8 cellular contexts compared by ENCODE assay signal in genomic region chr19:7596191-7596937, GRCh38. TPM values are rescaled to one million over a fixed set of nuclear protein-coding genes. Genes with fewer than 3 reads are reported as not detected.
A peak's percentile ranks its signal among the peaks of the same experiment; 100 is the strongest.
DNase-seq lines count a peak whose midpoint lies in the region; ATAC-seq, FAIRE-seq and TF ChIP-seq lines count a peak whose summit lies in the region.

No MANE protein-coding gene starts in this region.

- peaks cover 5% of the 10 kb centered on the region for H3K79me1 ChIP-seq in H1 (ENCODE audit: low read depth, low read length)

- no peak overlapping the region for H2BK20ac ChIP-seq in H1 (ENCODE audit: low read length)

- no peak for TF ChIP-seq RAD21 in H1 (IDR thresholded peaks at IDR 0.05 in 1 of 2, conservative IDR thresholded peaks at IDR 0.05 in 1 of 2; ENCODE audit: low read depth in 2 of 2, low read length in 2 of 2)

- peak overlapping the region; percentile 86 for H3K4me2 ChIP-seq in H1 (ENCODE audit: insufficient read depth in 1 of 2, low read depth in 2 of 2, low read length in 2 of 2)

- H3K4me3 ChIP-seq in GM08714 (ENCODE audit: low read length) (peak overlapping the region; percentile 70), H1 (ENCODE audit: extremely low read depth in 1 of 4, insufficient read depth in 2 of 4, low read depth in 3 of 4, low read length in 4 of 4) (peak overlapping the region; percentile 47 to 96 (median 65))

- H4K91ac ChIP-seq in H1 (replicated peaks; ENCODE audit: insufficient read length, low read length) = no peak overlapping the region

- H2BK120ac ChIP-seq in H1 (replicated peaks; ENCODE audit: low read depth, low read length) = no peak overlapping the region

- no peak overlapping the region for H2BK5ac ChIP-seq in H1 (ENCODE audit: low read depth, low read length)

- no peak overlapping the region for H2BK15ac ChIP-seq in H1 (ENCODE audit: low read length)

- H2AFZ ChIP-seq in H1 (ENCODE audit: low read length) = no peak overlapping the region

- no peak overlapping the region for H3K4ac ChIP-seq in H1 (replicated peaks; ENCODE audit: insufficient read length, low read depth, low read length)

- H3K4me1 Mint-ChIP-seq in IgD-negative memory B cell (peaks cover 0 to 7% (median 0%) of the 10 kb centered on the region in 3 donors), osteocyte (ENCODE audit: unreplicated experiment) (peaks cover 3% of the 10 kb centered on the region)

- WGBS in H1 (ENCODE audit: extremely low coverage in 1 of 2, insufficient coverage in 1 of 2, insufficient read length in 1 of 2, insufficient replicate concordance in 2 of 2, low coverage in 1 of 2, low lambda C conversion rate in 2 of 2, missing lambda C conversion rate in 1 of 2), 2 experiments = 6% methylated on average over 27 of the region's 72 CpGs; no CpG with 5 or more reads in 1 of the 2 experiments

- FAIRE-seq in H1 (lab: Jason Lieb, UNC) = no peak
- no peak for FAIRE-seq in urothelium cell line (lab: Jason Lieb, UNC)

- no peak overlapping the region for H4K8ac ChIP-seq in H1 (ENCODE audit: extremely low read depth, insufficient read depth, low read length)

- no peak overlapping the region for H4K5ac ChIP-seq in H1 (ENCODE audit: insufficient read length, low read depth, low read length)

- H3K23me2 ChIP-seq in H1 (ENCODE audit: low read depth, low read length) = peaks cover 11% of the 10 kb centered on the region; the same call in 1 of the 2 replicates

- peak overlapping the region; percentile 78 for H3K18ac ChIP-seq in H1 (ENCODE audit: extremely low read depth, low read length)

- CTCF ChIA-PET in H1 (lab: Charles Lee; ENCODE audit: partially characterized antibody) = interaction anchor here (1.3 to 5.0 kb wide), 7 partner anchors 23 to 55 kb away, joined by 3 to 27 read pairs (median 5); no protein-coding TSS in a partner anchor

- H3K36me3 ChIP-seq in H1 (ENCODE audit: control insufficient read depth in 2 of 4, insufficient read depth in 4 of 4, low read length in 3 of 4) = no peaks in the 10 kb centered on the region

- H3K27ac Mint-ChIP-seq in IgD-negative memory B cell (no peak overlapping the region), osteocyte (ENCODE audit: unreplicated experiment) (no peak overlapping the region)

- no peak overlapping the region for H3K27ac ChIP-seq in H1 (ENCODE audit: low read depth, low read length)

- no peak for TF ChIP-seq EP300 in H1 (IDR thresholded peaks at IDR 0.05; ENCODE audit: borderline replicate concordance in 1 of 2, low read depth in 2 of 2, low read length in 2 of 2)

- H3K4me3 Mint-ChIP-seq in IgD-negative memory B cell = peak overlapping the region; percentile 62 to 81 (median 70)
- H3K4me3 Mint-ChIP-seq in osteocyte (ENCODE audit: unreplicated experiment) = peak overlapping the region; percentile 47

- POLR2A ChIA-PET in H1 (lab: Charles Lee; ENCODE audit: partially characterized antibody) = interaction anchor here (0.6 to 2.5 kb wide), 10 partner anchors 9 to 74 kb away, joined by 3 to 10 read pairs (median 4); partner anchors contain the start of genes MCOLN1 and STXBP2

- TF ChIP-seq CTCF in H1 (IDR thresholded peaks at IDR 0.05; ENCODE audit: control extremely low read depth in 1 of 3, insufficient read depth in 1 of 3, low read depth in 1 of 3, low read length in 3 of 3) (no peak), osteocyte (IDR thresholded peaks at IDR 0.05) (no peak)

- peak overlapping the region; percentile 20 to 54 (median 35); a peak in 2 of 7 replicates for H3K9ac ChIP-seq in H1 (replicated peaks in 1 of 4; ENCODE audit: extremely low read depth in 1 of 4, low read depth in 3 of 4, low read length in 3 of 4)

- H3K23ac ChIP-seq in H1 (ENCODE audit: insufficient read length) = no peak overlapping the region

- H3K14ac ChIP-seq in H1 (ENCODE audit: insufficient read length) = no peak overlapping the region

- peaks cover 6 to 13% of the 10 kb centered on the region in 2 experiments for H4K20me1 ChIP-seq in H1 (replicated peaks in 1 of 2; ENCODE audit: control insufficient read depth in 1 of 2, insufficient read depth in 2 of 2, low read length in 2 of 2)

- peaks cover 0 to 23% of the 10 kb centered on the region in 2 experiments; a peak in 2 of 4 replicates for H3K79me2 ChIP-seq in H1 (ENCODE audit: control insufficient read depth in 1 of 2, insufficient read depth in 2 of 2, low read length in 2 of 2)

- no peak overlapping the region for H2BK12ac ChIP-seq in H1 (ENCODE audit: low read depth, low read length)

- H2AK5ac ChIP-seq in H1 (ENCODE audit: low read depth, low read length) = no peak overlapping the region

- DNase-seq in H1 (ENCODE audit: low read depth in 1 of 2, low spot score in 2 of 2) (peak in 1 of 2 experiments; percentile 59), osteocyte (ENCODE audit: extremely low spot score, unreplicated experiment) (no peak), erythroblast (lab: John Stamatoyannopoulos, UW) (no peak), urothelium cell line (ENCODE audit: low spot score) (no peak)
- no peak for DNase-seq in activated effector memory CD4-positive, alpha-beta T cell treated with anti-CD3 and anti-CD28 coated beads, Interleukin-2, amount 50 U/mL, for 16 hours

- H3K9me3 ChIP-seq in H1 (ENCODE audit: insufficient read depth in 2 of 2, low read depth in 1 of 2, low read length in 1 of 2) = no peaks in the 10 kb centered on the region

- no peak for ATAC-seq in activated CD4-positive, CD25-positive, alpha-beta regulatory T cell treated with anti-CD3 and anti-CD28 coated beads, Interleukin-2, amount 50 U/mL, for 24 hours

- peaks cover 29% of the 10 kb centered on the region for H3K27me3 Mint-ChIP-seq in IgD-negative memory B cell
- peaks cover 41% of the 10 kb centered on the region for H3K27me3 Mint-ChIP-seq in osteocyte (ENCODE audit: unreplicated experiment)

- H3K27me3 ChIP-seq in H1 (replicated peaks in 1 of 4; ENCODE audit: control insufficient read depth in 3 of 4, extremely low read depth in 1 of 4, insufficient read depth in 3 of 4, low read length in 3 of 4) = no peaks in the 10 kb centered on the region

- H3K36me3 Mint-ChIP-seq in IgD-negative memory B cell (no peaks in the 10 kb centered on the region), osteocyte (ENCODE audit: unreplicated experiment) (no peaks in the 10 kb centered on the region)

- no peak overlapping the region for H3K56ac ChIP-seq in H1 (replicated peaks; ENCODE audit: insufficient read length, low read depth, low read length)

- TF ChIP-seq POLR2A in H1 (IDR thresholded peaks at IDR 0.05; ENCODE audit: control extremely low read depth in 1 of 2, low read depth in 2 of 2, low read length in 2 of 2) (no peak), erythroblast (IDR thresholded peaks at IDR 0.05; ENCODE audit: low read length) (no peak)

- H3K4me1 ChIP-seq in H1 (replicated peaks in 1 of 4; ENCODE audit: control insufficient read depth in 3 of 4, insufficient read depth in 4 of 4, low read length in 3 of 4) = peaks cover 0 to 11% (median 5%) of the 10 kb centered on the region in 4 experiments; a peak in 5 of 7 replicates

- H3K9me3 Mint-ChIP-seq in IgD-negative memory B cell (no peaks in the 10 kb centered on the region), osteocyte (ENCODE audit: unreplicated experiment) (no peaks in the 10 kb centered on the region)

RNA-seq across cellular contexts. Expression of gene CAMSAP3, which starts 0.7 kb away (rescaled TPM):
- polyA plus RNA-seq in IgD-negative memory B cell (0.44 TPM), H1 (2011; rRNA removed) (11.4 and 19.6 TPM in 2 replicates)
- 30.4 and 32.5 TPM in 2 replicates for total RNA-seq in H1 (2021; fragmentation: NEBNext Ultra II Directional; extraction: Animal tissue kit (Norgen Biotek cat#: 25700))
- 12.9 TPM for polyA plus RNA-seq in H1 (2011; cell fraction: cytosol; rRNA removed)
- polyA plus RNA-seq in H1 (2011; cell fraction: nucleus; rRNA removed) = 69.2 TPM
- polyA plus RNA-seq in H1 (2012, experiment 1 of 2) = 18.4 to 30.0 TPM (median 24.6 TPM) in 4 replicates
- 25.6 TPM for polyA plus RNA-seq in H1 (2012, experiment 2 of 2)
- polyA plus RNA-seq in H1 (2013, experiment 1 of 2) = 19.2 TPM
- 17.8 TPM for polyA plus RNA-seq in H1 (2013, experiment 2 of 2)
- 5.0 and 7.4 TPM in 2 replicates for polyA minus RNA-seq in H1 (2011; rRNA and poly(A)+ RNA removed)
- polyA minus RNA-seq in H1 (2011; cell fraction: cytosol; rRNA and poly(A)+ RNA removed) = 10.3 TPM
- polyA minus RNA-seq in H1 (2011; cell fraction: nucleus; rRNA and poly(A)+ RNA removed) = 13.5 TPM
- total RNA-seq in osteocyte = 0.57 and 1.1 TPM in 2 replicates

RNA-seq across cellular contexts. Expression of gene XAB2, which starts 33.0 kb away (rescaled TPM):
- polyA plus RNA-seq in IgD-negative memory B cell = 9.7 TPM
- 49.4 and 51.4 TPM in 2 replicates for total RNA-seq in H1 (2021; fragmentation: NEBNext Ultra II Directional; extraction: Animal tissue kit (Norgen Biotek cat#: 25700))
- 48.2 and 74.4 TPM in 2 replicates for polyA plus RNA-seq in H1 (2011; rRNA removed)
- polyA plus RNA-seq in H1 (2011; cell fraction: cytosol; rRNA removed) = 56.2 TPM
- polyA plus RNA-seq in H1 (2011; cell fraction: nucleus; rRNA removed) = 166 TPM
- polyA plus RNA-seq in H1 (2012, experiment 1 of 2) = 39.3 to 55.5 TPM (median 54.8 TPM) in 4 replicates
- 49.8 TPM for polyA plus RNA-seq in H1 (2012, experiment 2 of 2)
- polyA plus RNA-seq in H1 (2013, experiment 1 of 2) = 24.5 TPM
- polyA plus RNA-seq in H1 (2013, experiment 2 of 2) = 21.8 TPM
- polyA minus RNA-seq in H1 (2011; rRNA and poly(A)+ RNA removed) = 50.0 and 55.8 TPM in 2 replicates
- polyA minus RNA-seq in H1 (2011; cell fraction: cytosol; rRNA and poly(A)+ RNA removed) = 50.0 TPM
- 40.0 TPM for polyA minus RNA-seq in H1 (2011; cell fraction: nucleus; rRNA and poly(A)+ RNA removed)
- 40.9 and 41.7 TPM in 2 replicates for total RNA-seq in osteocyte

RNA-seq across cellular contexts. Expression of gene PET100, which starts 33.2 kb away (rescaled TPM):
- polyA plus RNA-seq in IgD-negative memory B cell = 232 TPM
- total RNA-seq in H1 (2021; fragmentation: NEBNext Ultra II Directional; extraction: Animal tissue kit (Norgen Biotek cat#: 25700)) = 105 and 127 TPM in 2 replicates
- polyA plus RNA-seq in H1 (2011; rRNA removed) = 36.1 and 80.8 TPM in 2 replicates
- 37.9 TPM for polyA plus RNA-seq in H1 (2011; cell fraction: cytosol; rRNA removed)
- 9.1 TPM for polyA plus RNA-seq in H1 (2011; cell fraction: nucleus; rRNA removed)
- polyA plus RNA-seq in H1 (2012, experiment 1 of 2) = 53.2 to 137 TPM (median 92.4 TPM) in 4 replicates
- 130 TPM for polyA plus RNA-seq in H1 (2012, experiment 2 of 2)
- polyA plus RNA-seq in H1 (2013, experiment 1 of 2) = 453 TPM
- polyA plus RNA-seq in H1 (2013, experiment 2 of 2) = 571 TPM
- polyA minus RNA-seq in H1 (2011; rRNA and poly(A)+ RNA removed) = 2.3 TPM in 2 replicates
- polyA minus RNA-seq in H1 (2011; cell fraction: cytosol; rRNA and poly(A)+ RNA removed) = 20.3 TPM
- 9.6 TPM for polyA minus RNA-seq in H1 (2011; cell fraction: nucleus; rRNA and poly(A)+ RNA removed)
- total RNA-seq in osteocyte = 89.7 and 122 TPM in 2 replicates

RNA-seq across cellular contexts. Expression of gene PCP2, which starts 37.2 kb away (rescaled TPM):
- polyA plus RNA-seq in IgD-negative memory B cell = not detected
- not detected in 2 replicates for total RNA-seq in H1 (2021; fragmentation: NEBNext Ultra II Directional; extraction: Animal tissue kit (Norgen Biotek cat#: 25700))
- polyA plus RNA-seq in H1 (2011; rRNA removed) = 0.49 TPM in 1 of 2 replicates, not detected in the other
- polyA plus RNA-seq in H1 (2011; cell fraction: cytosol; rRNA removed) = 0.19 TPM
- 0.66 TPM for polyA plus RNA-seq in H1 (2011; cell fraction: nucleus; rRNA removed)
- polyA plus RNA-seq in H1 (2012, experiment 1 of 2) = 0.36 to 0.39 TPM in 2 of 4 replicates, not detected in the others
- not detected for polyA plus RNA-seq in H1 (2012, experiment 2 of 2)
- polyA plus RNA-seq in H1 (2013, experiment 1 of 2) = 0.67 TPM
- polyA plus RNA-seq in H1 (2013, experiment 2 of 2) = 0.42 TPM
- polyA minus RNA-seq in H1 (2011; rRNA and poly(A)+ RNA removed) = not detected in 2 replicates
- not detected for polyA minus RNA-seq in H1 (2011; cell fraction: cytosol; rRNA and poly(A)+ RNA removed)
- not detected for polyA minus RNA-seq in H1 (2011; cell fraction: nucleus; rRNA and poly(A)+ RNA removed)
- not detected in 2 replicates for total RNA-seq in osteocyte

RNA-seq across cellular contexts. Expression of gene STXBP2, which starts 40.5 kb away (rescaled TPM):
- polyA plus RNA-seq in IgD-negative memory B cell (70.2 TPM), H1 (2011; rRNA removed) (53.8 and 82.7 TPM in 2 replicates)
- total RNA-seq in H1 (2021; fragmentation: NEBNext Ultra II Directional; extraction: Animal tissue kit (Norgen Biotek cat#: 25700)) = 51.5 and 52.9 TPM in 2 replicates
- polyA plus RNA-seq in H1 (2011; cell fraction: cytosol; rRNA removed) = 74.0 TPM
- 172 TPM for polyA plus RNA-seq in H1 (2011; cell fraction: nucleus; rRNA removed)
- polyA plus RNA-seq in H1 (2012, experiment 1 of 2) = 66.0 to 89.4 TPM (median 79.0 TPM) in 4 replicates
- 56.2 TPM for polyA plus RNA-seq in H1 (2012, experiment 2 of 2)
- polyA plus RNA-seq in H1 (2013, experiment 1 of 2) = 30.5 TPM
- 28.4 TPM for polyA plus RNA-seq in H1 (2013, experiment 2 of 2)
- 91.9 and 150 TPM in 2 replicates for polyA minus RNA-seq in H1 (2011; rRNA and poly(A)+ RNA removed)
- 61.6 TPM for polyA minus RNA-seq in H1 (2011; cell fraction: cytosol; rRNA and poly(A)+ RNA removed)
- 100 TPM for polyA minus RNA-seq in H1 (2011; cell fraction: nucleus; rRNA and poly(A)+ RNA removed)
- total RNA-seq in osteocyte = 11.6 and 13.6 TPM in 2 replicates

Comparison
In these comparisons a context has a peak if more than half of its experiments do, and no peak if none do; other contexts are left out.
1. RNA of gene CAMSAP3, which starts 0.7 kb away (total RNA-seq): 30.4 to 32.5 TPM in H1; 0.57 to 1.1 TPM in osteocyte; every median in the first group is over 10 times any median in the second.